ENCODE assay signal across 24 cellular contexts in genomic region chr17:27981978-27982377, GRCh38.
"Had no signal": no experiment of that assay in that cellular context is flagged by ENCODE, and none has a peak within 500 bp of the region (broad histone marks: within the 10 kb centered on the region; RNA-seq: fewer than 3 reads in every experiment).

No MANE protein-coding gene starts in this region.

- H3K4me3 ChIP-seq: coronary artery, dorsolateral prefrontal cortex, esophagus squamous epithelium, gastrocnemius medialis, heart right ventricle, left lung, lower lobe of right lung had no signal

- H3K4me1 ChIP-seq: gastrocnemius medialis had no signal

- DNase-seq: dorsolateral prefrontal cortex; effector CD4-positive, alpha-beta T cell; effector memory CD4-positive, alpha-beta T cell; esophagus squamous epithelium; foreskin fibroblast; foreskin melanocyte; gastrocnemius medialis; glutamatergic neuron; head of caudate nucleus; heart right ventricle; hippocampal formation; left cardiac atrium; left lung; left ventricle myocardium superior; lower lobe of right lung; mesenchymal stem cell; midbrain; naive thymus-derived CD4-positive, alpha-beta T cell had no signal

- H3K4me3 Mint-ChIP-seq: naive thymus-derived CD4-positive, alpha-beta T cell had no signal

- ATAC-seq: esophagus mucosa; gastrocnemius medialis; heart right ventricle; left cardiac atrium; left lung; left ventricle myocardium superior; lower lobe of right lung; naive thymus-derived CD4-positive, alpha-beta T cell had no signal

- H3K27ac ChIP-seq: coronary artery, dorsolateral prefrontal cortex, epithelial cell of prostate, esophagus squamous epithelium, left lung, lower lobe of right lung had no signal

- FAIRE-seq: colon, islet of Langerhans, keratinocyte had no signal

- H3K27me3 ChIP-seq: dorsolateral prefrontal cortex, gastrocnemius medialis had no signal

- H3K36me3 ChIP-seq: esophagus squamous epithelium, gastrocnemius medialis, heart right ventricle, left lung, lower lobe of right lung had no signal

- H3K9me3 ChIP-seq: esophagus squamous epithelium, gastrocnemius medialis, heart right ventricle, left lung, lower lobe of right lung had no signal

- H3K27ac Mint-ChIP-seq: naive thymus-derived CD4-positive, alpha-beta T cell had no signal

- H3K9me3 Mint-ChIP-seq: naive thymus-derived CD4-positive, alpha-beta T cell had no signal

- H3K36me3 Mint-ChIP-seq: naive thymus-derived CD4-positive, alpha-beta T cell had no signal
